19 cellular contexts compared by ENCODE assay signal in the genomic region with DNA sequence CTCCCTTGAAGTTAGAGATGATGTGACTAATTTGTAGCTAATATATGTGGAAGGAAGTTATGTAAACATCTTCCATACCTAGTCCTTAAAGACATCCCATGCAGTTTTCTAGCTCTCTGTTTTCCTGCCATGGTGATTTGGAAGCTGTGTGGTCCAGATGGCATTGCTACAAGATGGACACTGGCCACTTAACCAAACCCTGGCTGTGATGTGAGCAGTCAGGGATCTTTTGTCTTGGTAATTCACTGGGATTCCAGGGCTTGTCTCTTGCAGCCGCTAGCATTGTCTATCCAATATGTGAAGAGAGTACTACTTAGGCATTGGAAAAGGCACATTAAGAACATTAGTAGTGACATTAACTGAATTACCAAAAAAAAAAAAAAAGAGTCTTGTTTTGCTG.
"Had no signal": no experiment of that assay in that cellular context is flagged by ENCODE, and none has a peak within 500 bp of the region (broad histone marks: within the 10 kb centered on the region; RNA-seq: fewer than 3 reads in every experiment).

No MANE protein-coding gene starts in this region.

- H3K27me3 Mint-ChIP-seq: activated CD4-positive, alpha-beta memory T cell treated with anti-CD3 and anti-CD28 coated beads, Interleukin-2, amount 10 ng/mL, durations not matched to agents 7 days and 5 days had no signal

- H3K4me1 Mint-ChIP-seq: activated CD4-positive, alpha-beta memory T cell treated with anti-CD3 and anti-CD28 coated beads, Interleukin-2, amount 10 ng/mL, durations not matched to agents 7 days and 5 days; activated CD4-positive, alpha-beta T cell treated with anti-CD3 and anti-CD28 coated beads, Interleukin-2, amount 10 ng/mL, durations not matched to agents 24 days and 14 days; activated naive CD8-positive, alpha-beta T cell treated with anti-CD3 and anti-CD28 coated beads, Interleukin-2, amount 10 ng/mL, durations not matched to agents 7 days and 5 days; naive B cell; stimulated activated naive B cell treated with anti-CD40 and anti-IgM and Interleukin-4, amounts not matched to agents 10 μg/mL and 1 μg/mL and 100 μg/mL, for 72 hours had no signal

- H3K27ac Mint-ChIP-seq: activated CD4-positive, alpha-beta memory T cell treated with anti-CD3 and anti-CD28 coated beads, Interleukin-2, amount 10 ng/mL, durations not matched to agents 7 days and 5 days; activated CD4-positive, alpha-beta T cell treated with anti-CD3 and anti-CD28 coated beads, Interleukin-2, amount 10 ng/mL, durations not matched to agents 24 days and 14 days; activated naive CD4-positive, alpha-beta T cell treated with anti-CD3 and anti-CD28 coated beads for 36 hours; activated naive CD8-positive, alpha-beta T cell treated with anti-CD3 and anti-CD28 coated beads, Interleukin-2, amount 10 ng/mL, durations not matched to agents 7 days and 5 days; activated T-cell treated with anti-CD3 and anti-CD28 coated beads, Interleukin-2, amount 50 U/mL, for 72 hours; naive B cell; stimulated activated naive B cell treated with anti-CD40 and anti-IgM and Interleukin-4, amounts not matched to agents 10 μg/mL and 1 μg/mL and 100 μg/mL, for 72 hours; T-helper 1 cell treated with Interleukin-12 subunit alpha and Interleukin-12 subunit beta and Interleukin-4 antibody, amounts not matched to agents 30 μg/mL and 1 μg/mL, for 36 hours; type B pancreatic cell had no signal

- H3K4me1 ChIP-seq: testis had no signal

- H3K9me3 ChIP-seq: mucosa of descending colon, testis had no signal

- H3K9me3 Mint-ChIP-seq: activated CD4-positive, alpha-beta memory T cell treated with anti-CD3 and anti-CD28 coated beads, Interleukin-2, amount 10 ng/mL, durations not matched to agents 7 days and 5 days; activated CD4-positive, alpha-beta T cell treated with anti-CD3 and anti-CD28 coated beads, Interleukin-2, amount 10 ng/mL, durations not matched to agents 24 days and 14 days; activated naive CD4-positive, alpha-beta T cell treated with anti-CD3 and anti-CD28 coated beads for 36 hours; activated naive CD8-positive, alpha-beta T cell treated with anti-CD3 and anti-CD28 coated beads, Interleukin-2, amount 10 ng/mL, durations not matched to agents 7 days and 5 days; activated T-cell treated with anti-CD3 and anti-CD28 coated beads, Interleukin-2, amount 50 U/mL, for 72 hours; naive B cell; stimulated activated naive B cell treated with anti-CD40 and anti-IgM and Interleukin-4, amounts not matched to agents 10 μg/mL and 1 μg/mL and 100 μg/mL, for 72 hours; T-helper 1 cell treated with Interleukin-12 subunit alpha and Interleukin-12 subunit beta and Interleukin-4 antibody, amounts not matched to agents 30 μg/mL and 1 μg/mL, for 36 hours; type B pancreatic cell had no signal

- H3K36me3 Mint-ChIP-seq: activated naive CD8-positive, alpha-beta T cell treated with anti-CD3 and anti-CD28 coated beads, Interleukin-2, amount 10 ng/mL, durations not matched to agents 7 days and 5 days; naive B cell; stimulated activated naive B cell treated with anti-CD40 and anti-IgM and Interleukin-4, amounts not matched to agents 10 μg/mL and 1 μg/mL and 100 μg/mL, for 72 hours; type B pancreatic cell had no signal

- H3K27me3 ChIP-seq: testis had no signal

- ATAC-seq: activated CD4-positive, CD25-positive, alpha-beta regulatory T cell treated with anti-CD3 and anti-CD28 coated beads, Interleukin-2, amount 50 U/mL, for 24 hours; activated T-cell treated with anti-CD3 and anti-CD28 coated beads, Interleukin-2, amount 50 U/mL, for 72 hours; left colon; mucosa of descending colon; stimulated activated naive B cell treated with anti-CD40 and anti-IgM and Interleukin-4, amounts not matched to agents 10 μg/mL and 1 μg/mL and 100 μg/mL, for 72 hours had no signal

- H3K4me3 Mint-ChIP-seq: activated CD4-positive, alpha-beta memory T cell treated with anti-CD3 and anti-CD28 coated beads, Interleukin-2, amount 10 ng/mL, durations not matched to agents 7 days and 5 days; activated CD4-positive, alpha-beta T cell treated with anti-CD3 and anti-CD28 coated beads, Interleukin-2, amount 10 ng/mL, durations not matched to agents 24 days and 14 days; activated naive CD4-positive, alpha-beta T cell treated with anti-CD3 and anti-CD28 coated beads for 36 hours; activated naive CD8-positive, alpha-beta T cell treated with anti-CD3 and anti-CD28 coated beads, Interleukin-2, amount 10 ng/mL, durations not matched to agents 7 days and 5 days; activated T-cell treated with anti-CD3 and anti-CD28 coated beads, Interleukin-2, amount 50 U/mL, for 72 hours; naive B cell; stimulated activated naive B cell treated with anti-CD40 and anti-IgM and Interleukin-4, amounts not matched to agents 10 μg/mL and 1 μg/mL and 100 μg/mL, for 72 hours; T-helper 1 cell treated with Interleukin-12 subunit alpha and Interleukin-12 subunit beta and Interleukin-4 antibody, amounts not matched to agents 30 μg/mL and 1 μg/mL, for 36 hours; type B pancreatic cell had no signal

- DNase-seq: activated CD4-positive, alpha-beta memory T cell treated with anti-CD3 and anti-CD28 coated beads, Interleukin-2, amount 10 ng/mL, durations not matched to agents 7 days and 5 days; activated CD4-positive, alpha-beta T cell treated with anti-CD3 and anti-CD28 coated beads, Interleukin-2, amount 10 ng/mL, durations not matched to agents 24 days and 14 days; activated effector memory CD4-positive, alpha-beta T cell treated with Interleukin-2 at 50 U/mL for 16 hours; activated naive CD4-positive, alpha-beta T cell treated with anti-CD3 and anti-CD28 coated beads for 36 hours; activated naive CD8-positive, alpha-beta T cell treated with anti-CD3 and anti-CD28 coated beads, Interleukin-2, amount 10 ng/mL, durations not matched to agents 7 days and 5 days; activated T-cell treated with anti-CD3 and anti-CD28 coated beads, Interleukin-2, amount 50 U/mL, for 72 hours; amygdala; left colon; mesenchymal stem cell; mucosa of descending colon; naive B cell; stimulated activated CD4-positive, alpha-beta T cell treated with anti-CD3 and anti-CD28 coated beads, Interleukin-2, amount 100 ng/mL, for 48 hours; stimulated activated CD8-positive, alpha-beta memory T cell treated with anti-CD3 and anti-CD28 coated beads, Interleukin-4, amount 100 ng/mL, for 48 hours; stimulated activated naive B cell treated with anti-CD40 and anti-IgM and Interleukin-4, amounts not matched to agents 10 μg/mL and 1 μg/mL and 100 μg/mL, for 72 hours; T1000; testis had no signal

- H3K27ac ChIP-seq: testis had no signal
